12 cellular contexts compared by ENCODE assay signal in the genomic region with DNA sequence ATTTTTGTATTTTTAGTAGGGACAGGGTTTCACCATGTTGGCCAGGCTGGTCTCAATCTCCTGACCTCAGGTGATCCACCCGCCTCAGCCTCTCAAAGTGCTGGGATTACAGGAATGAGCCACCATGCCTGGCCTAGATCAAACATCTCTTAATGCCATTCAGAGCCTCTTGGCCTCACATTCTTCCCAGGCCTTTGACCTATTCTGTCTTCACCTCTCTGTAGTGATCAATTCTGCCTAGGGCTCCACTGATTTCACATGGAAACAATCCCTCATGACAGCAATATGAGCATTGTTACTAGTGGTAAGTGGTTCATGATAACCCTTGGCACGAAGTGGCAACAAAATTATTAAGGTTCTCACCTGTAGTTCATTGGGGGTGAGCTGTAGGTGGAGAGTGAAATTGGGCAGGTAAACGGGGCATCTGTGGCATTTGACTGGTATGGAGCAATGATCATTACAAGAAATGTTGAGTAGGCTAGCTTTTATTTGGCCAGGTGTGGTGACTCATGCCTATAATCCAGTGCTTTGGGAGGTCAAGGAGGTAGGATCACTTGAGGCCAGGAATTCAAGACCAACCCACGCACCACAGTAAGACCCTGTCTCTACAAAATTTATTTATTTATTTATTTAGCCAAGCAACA. TPM values are rescaled to one million over a fixed set of nuclear protein-coding genes. Genes with fewer than 3 reads are reported as not detected.
"Had no signal": no experiment of that assay in that cellular context is flagged by ENCODE, and none has a peak within 500 bp of the region (broad histone marks: within the 10 kb centered on the region; RNA-seq: fewer than 3 reads in every experiment).

No MANE protein-coding gene starts in this region.

- H3K36me3 Mint-ChIP-seq: activated naive CD8-positive, alpha-beta T cell treated with anti-CD3 and anti-CD28 coated beads, Interleukin-2, amount 10 ng/mL, durations not matched to agents 7 days and 5 days; neural progenitor cell; stimulated activated effector memory CD8-positive, alpha-beta T cell treated with anti-CD3 and anti-CD28 coated beads, Interleukin-12 subunit alpha, Interleukin-12 subunit beta, amount 100 ng/mL, for 72 hours had no signal

- H3K4me1 Mint-ChIP-seq: stimulated activated effector memory CD8-positive, alpha-beta T cell treated with anti-CD3 and anti-CD28 coated beads, Interleukin-12 subunit alpha, Interleukin-12 subunit beta, amount 100 ng/mL, for 72 hours had no signal

- H3K9me3 Mint-ChIP-seq: activated CD4-positive, alpha-beta memory T cell treated with anti-CD3 and anti-CD28 coated beads, Interleukin-2, amount 10 ng/mL, durations not matched to agents 7 days and 5 days; activated naive CD8-positive, alpha-beta T cell treated with anti-CD3 and anti-CD28 coated beads, Interleukin-2, amount 10 ng/mL, durations not matched to agents 7 days and 5 days; activated T-cell treated with anti-CD3 and anti-CD28 coated beads, Interleukin-2, amount 50 U/mL, for 72 hours; neural progenitor cell; stimulated activated effector memory CD8-positive, alpha-beta T cell treated with anti-CD3 and anti-CD28 coated beads, Interleukin-12 subunit alpha, Interleukin-12 subunit beta, amount 100 ng/mL, for 72 hours had no signal

- H3K27ac Mint-ChIP-seq: activated CD4-positive, alpha-beta memory T cell treated with anti-CD3 and anti-CD28 coated beads, Interleukin-2, amount 10 ng/mL, durations not matched to agents 7 days and 5 days; activated naive CD8-positive, alpha-beta T cell treated with anti-CD3 and anti-CD28 coated beads, Interleukin-2, amount 10 ng/mL, durations not matched to agents 7 days and 5 days; activated T-cell treated with anti-CD3 and anti-CD28 coated beads, Interleukin-2, amount 50 U/mL, for 72 hours; neural progenitor cell; stimulated activated effector memory CD8-positive, alpha-beta T cell treated with anti-CD3 and anti-CD28 coated beads, Interleukin-12 subunit alpha, Interleukin-12 subunit beta, amount 100 ng/mL, for 72 hours had no signal

- H3K36me3 ChIP-seq: neural progenitor cell, upper lobe of left lung had no signal

- H3K27ac ChIP-seq: neural progenitor cell, parathyroid adenoma had no signal

- H3K4me3 ChIP-seq: neural progenitor cell, skin epidermis, upper lobe of left lung had no signal

- ATAC-seq: activated T-cell treated with anti-CD3 and anti-CD28 coated beads, Interleukin-2, amount 50 U/mL, for 72 hours; left ventricle myocardium superior; stimulated activated effector memory CD8-positive, alpha-beta T cell treated with anti-CD3 and anti-CD28 coated beads, Interleukin-12 subunit alpha, Interleukin-12 subunit beta, amount 100 ng/mL, for 72 hours had no signal

- DNase-seq: activated CD4-positive, alpha-beta memory T cell treated with anti-CD3 and anti-CD28 coated beads, Interleukin-2, amount 10 ng/mL, durations not matched to agents 7 days and 5 days; activated CD4-positive, alpha-beta T cell treated with anti-CD3 and anti-CD28 coated beads for 1 hour; activated naive CD8-positive, alpha-beta T cell treated with anti-CD3 and anti-CD28 coated beads, Interleukin-2, amount 10 ng/mL, durations not matched to agents 7 days and 5 days; activated T-cell treated with anti-CD3 and anti-CD28 coated beads, Interleukin-2, amount 50 U/mL, for 72 hours; anterior cingulate cortex; left ventricle myocardium superior; T-helper 9 cell had no signal

- H3K9me3 ChIP-seq: upper lobe of left lung had no signal

- H3K4me1 ChIP-seq: parathyroid adenoma had no signal

- H3K4me3 Mint-ChIP-seq: activated CD4-positive, alpha-beta memory T cell treated with anti-CD3 and anti-CD28 coated beads, Interleukin-2, amount 10 ng/mL, durations not matched to agents 7 days and 5 days; activated naive CD8-positive, alpha-beta T cell treated with anti-CD3 and anti-CD28 coated beads, Interleukin-2, amount 10 ng/mL, durations not matched to agents 7 days and 5 days; activated T-cell treated with anti-CD3 and anti-CD28 coated beads, Interleukin-2, amount 50 U/mL, for 72 hours; neural progenitor cell; stimulated activated effector memory CD8-positive, alpha-beta T cell treated with anti-CD3 and anti-CD28 coated beads, Interleukin-12 subunit alpha, Interleukin-12 subunit beta, amount 100 ng/mL, for 72 hours had no signal

- H3K27me3 ChIP-seq: neural progenitor cell, upper lobe of left lung had no signal

RNA-seq across cellular contexts. Expression of gene ARPIN, which starts 4.8 kb away (rescaled TPM):
- total RNA-seq: activated CD4-positive, alpha-beta memory T cell treated with anti-CD3 and anti-CD28 coated beads, Interleukin-2, amount 10 ng/mL, durations not matched to agents 7 days and 5 days; activated T-cell treated with anti-CD3 and anti-CD28 coated beads, Interleukin-2, amount 50 U/mL, for 72 hours had no signal
